28 cellular contexts compared by ENCODE assay signal in the genomic region with DNA sequence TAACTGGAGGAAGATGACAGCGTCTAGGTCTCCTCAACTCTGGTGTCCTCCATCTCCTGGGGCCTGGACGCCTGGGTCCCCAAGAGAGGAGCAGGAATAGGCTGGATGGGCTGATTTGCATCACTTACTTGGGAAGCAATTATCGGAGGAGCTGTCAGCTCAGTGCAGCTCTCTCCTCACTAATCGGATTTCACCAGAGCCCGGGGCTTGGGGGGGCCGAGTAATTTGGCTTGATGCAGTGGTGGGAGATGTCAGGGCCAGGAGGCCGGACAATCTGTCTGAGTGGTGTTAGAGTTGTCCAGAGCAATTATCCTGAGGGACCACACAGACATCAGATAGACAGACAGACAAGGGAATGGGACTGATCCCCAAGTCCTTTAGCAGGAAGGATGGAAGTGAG.
"Had no signal": no experiment of that assay in that cellular context is flagged by ENCODE, and none has a peak within 500 bp of the region (broad histone marks: within the 10 kb centered on the region; RNA-seq: fewer than 3 reads in every experiment).

No MANE protein-coding gene starts in this region.

- H3K9me3 Mint-ChIP-seq: mesothelial cell of epicardium; natural killer cell treated with Interleukin-12 subunit alpha and Interleukin-12 subunit beta and Interleukin-15 and Interleukin-18, amount 100 ng/mL, for 72 hours; neural crest cell; stimulated activated memory B cell treated with anti-CD40 and anti-IgM and Interleukin-4, amounts not matched to agents 10 μg/mL and 1 μg/mL and 100 μg/mL, for 72 hours; stimulated activated naive CD8-positive, alpha-beta T cell treated with anti-CD3 and anti-CD28 coated beads, Interleukin-15, amount 100 ng/mL, for 72 hours; type B pancreatic cell had no signal

- H3K9me3 ChIP-seq: left lung, pancreas, prostate gland, sigmoid colon, spleen, tibial nerve, vagina had no signal

- H3K4me3 Mint-ChIP-seq: mesothelial cell of epicardium; naive thymus-derived CD4-positive, alpha-beta T cell; natural killer cell treated with Interleukin-12 subunit alpha and Interleukin-12 subunit beta and Interleukin-15 and Interleukin-18, amount 100 ng/mL, for 72 hours; neural crest cell; stimulated activated memory B cell treated with anti-CD40 and anti-IgM and Interleukin-4, amounts not matched to agents 10 μg/mL and 1 μg/mL and 100 μg/mL, for 72 hours; stimulated activated naive CD8-positive, alpha-beta T cell treated with anti-CD3 and anti-CD28 coated beads, Interleukin-15, amount 100 ng/mL, for 72 hours; type B pancreatic cell had no signal

- ATAC-seq: left cardiac atrium; left lung; naive thymus-derived CD4-positive, alpha-beta T cell; natural killer cell treated with Interleukin-12 subunit alpha and Interleukin-12 subunit beta and Interleukin-15 and Interleukin-18, amount 100 ng/mL, for 72 hours; pancreas; right cardiac atrium; stimulated activated memory B cell treated with anti-CD40 and anti-IgM and Interleukin-4, amounts not matched to agents 10 μg/mL and 1 μg/mL and 100 μg/mL, for 72 hours; stimulated activated naive CD8-positive, alpha-beta T cell treated with anti-CD3 and anti-CD28 coated beads, Interleukin-15, amount 100 ng/mL, for 72 hours had no signal

- H3K27ac Mint-ChIP-seq: natural killer cell treated with Interleukin-12 subunit alpha and Interleukin-12 subunit beta and Interleukin-15 and Interleukin-18, amount 100 ng/mL, for 72 hours; stimulated activated memory B cell treated with anti-CD40 and anti-IgM and Interleukin-4, amounts not matched to agents 10 μg/mL and 1 μg/mL and 100 μg/mL, for 72 hours; stimulated activated naive CD8-positive, alpha-beta T cell treated with anti-CD3 and anti-CD28 coated beads, Interleukin-15, amount 100 ng/mL, for 72 hours; type B pancreatic cell had no signal

- H3K27me3 ChIP-seq: pancreas had no signal

- H3K4me3 ChIP-seq: left lung, lung, pancreas, prostate gland, sigmoid colon, spleen, tibial nerve, vagina had no signal

- H3K36me3 Mint-ChIP-seq: mesothelial cell of epicardium; naive thymus-derived CD4-positive, alpha-beta T cell; natural killer cell treated with Interleukin-12 subunit alpha and Interleukin-12 subunit beta and Interleukin-15 and Interleukin-18, amount 100 ng/mL, for 72 hours; stimulated activated memory B cell treated with anti-CD40 and anti-IgM and Interleukin-4, amounts not matched to agents 10 μg/mL and 1 μg/mL and 100 μg/mL, for 72 hours; type B pancreatic cell had no signal

- H3K4me1 ChIP-seq: pancreas, prostate gland had no signal

- H3K36me3 ChIP-seq: left lung, pancreas, prostate gland, sigmoid colon, spleen, tibial nerve, vagina had no signal

- DNase-seq: hippocampal formation; kidney glomerular epithelial cell; left cardiac atrium; left lung; mesendoderm; naive thymus-derived CD4-positive, alpha-beta T cell; nucleus accumbens; pancreas; retina; right cardiac atrium; sigmoid colon; small intestine; spleen; stimulated activated CD4-positive, alpha-beta T cell treated with anti-CD3 and anti-CD28 coated beads, Interleukin-2, amount 100 ng/mL, for 48 hours; stimulated activated CD4-positive, alpha-beta T cell treated with anti-CD3 and anti-CD28 coated beads, Interleukin-4, amount 100 ng/mL, for 4 hours; stimulated activated CD8-positive, alpha-beta memory T cell treated with anti-CD3 and anti-CD28 coated beads, Interleukin-4, amount 100 ng/mL, for 48 hours; stimulated activated naive CD4-positive, alpha-beta T cell treated with Interleukin-2 at 50 U/mL for 16 hours; stimulated activated naive CD8-positive, alpha-beta T cell treated with anti-CD3 and anti-CD28 coated beads, Interleukin-15, amount 100 ng/mL, for 72 hours; substantia nigra had no signal
